Comparison of ENCODE assay signal across 24 cellular contexts in the genomic region with DNA sequence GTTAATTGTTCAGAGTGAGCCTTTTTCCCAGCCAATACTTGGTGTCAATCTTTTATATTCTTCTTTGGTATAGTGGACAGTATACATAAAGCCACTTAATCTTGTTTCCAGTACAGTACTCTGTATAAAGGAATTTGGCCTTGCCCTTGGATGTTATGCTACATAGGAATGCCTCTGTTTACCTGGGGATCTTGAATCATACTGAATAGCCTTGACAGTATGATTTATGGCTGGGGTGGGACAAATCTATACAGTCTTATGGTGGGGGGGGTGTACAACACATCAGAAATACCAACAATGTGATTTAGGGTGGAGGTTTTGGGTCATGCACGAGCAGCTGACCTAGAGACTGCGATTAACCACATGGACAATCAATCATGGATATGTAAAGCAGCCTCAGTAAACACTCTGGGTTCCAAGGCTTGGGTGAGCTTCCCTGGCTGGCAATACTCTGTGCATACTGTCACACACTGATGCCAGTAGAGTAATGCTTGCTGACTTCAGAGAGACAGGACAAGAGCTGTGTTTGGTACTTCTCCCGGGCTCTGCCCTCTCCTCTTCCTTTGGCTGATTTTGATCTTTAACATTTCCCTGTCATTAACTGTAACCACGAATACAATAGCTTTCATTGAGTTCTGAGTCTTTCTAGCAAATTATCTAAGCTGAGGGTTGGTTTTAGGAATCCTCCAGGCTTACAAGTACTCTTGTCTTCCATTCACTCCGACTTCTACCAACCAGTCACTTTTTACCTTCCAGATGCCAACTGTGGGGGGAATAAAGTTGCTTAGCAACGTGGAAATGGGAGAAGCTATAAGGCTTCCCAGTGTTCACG.
"Had no signal": no experiment of that assay in that cellular context is flagged by ENCODE, and none has a peak within 500 bp of the region (broad histone marks: within the 10 kb centered on the region; RNA-seq: fewer than 3 reads in every experiment).

No MANE protein-coding gene starts in this region.

- ATAC-seq: activated CD4-positive, CD25-positive, alpha-beta regulatory T cell treated with anti-CD3 and anti-CD28 coated beads, Interleukin-2, amount 50 U/mL, for 24 hours; activated naive CD4-positive, alpha-beta T cell treated with anti-CD3 and anti-CD28 coated beads, Interleukin-2, amount 50 U/mL, for 72 hours; effector memory CD8-positive, alpha-beta T cell; left lobe of liver; lower lobe of right lung; natural killer cell; psoas muscle had no signal

- H3K27ac ChIP-seq: adrenal gland, esophagus squamous epithelium, lower lobe of right lung, ovary, psoas muscle, right atrium auricular region, stomach, suprapubic skin, tibial nerve, VCaP had no signal

- H3K9me3 Mint-ChIP-seq: activated CD4-positive, alpha-beta memory T cell treated with anti-CD3 and anti-CD28 coated beads, Interleukin-2, amount 10 ng/mL, durations not matched to agents 7 days and 5 days; activated CD4-positive, alpha-beta T cell treated with anti-CD3 and anti-CD28 coated beads, Interleukin-2, amount 10 ng/mL, durations not matched to agents 24 days and 14 days; activated naive CD4-positive, alpha-beta T cell treated with anti-CD3 and anti-CD28 coated beads, Interleukin-2, amount 50 U/mL, for 72 hours; activated T-helper 1 cell treated with anti-CD3 and anti-CD28 coated beads, Interleukin-12 subunit alpha, Interleukin-12 subunit beta, Interleukin-2, Interleukin-4 antibody, amounts not matched to agents 30 ng/mL and 10 ng/mL and 1 ng/mL, durations not matched to agents 14 hours and 24 hours and 36 hours; effector memory CD8-positive, alpha-beta T cell; natural killer cell had no signal

- H3K4me3 Mint-ChIP-seq: activated CD4-positive, alpha-beta memory T cell treated with anti-CD3 and anti-CD28 coated beads, Interleukin-2, amount 10 ng/mL, durations not matched to agents 7 days and 5 days; activated CD4-positive, alpha-beta T cell treated with anti-CD3 and anti-CD28 coated beads, Interleukin-2, amount 10 ng/mL, durations not matched to agents 24 days and 14 days; activated T-helper 1 cell treated with anti-CD3 and anti-CD28 coated beads, Interleukin-12 subunit alpha, Interleukin-12 subunit beta, Interleukin-2, Interleukin-4 antibody, amounts not matched to agents 30 ng/mL and 10 ng/mL and 1 ng/mL, durations not matched to agents 14 hours and 24 hours and 36 hours; effector memory CD8-positive, alpha-beta T cell; natural killer cell had no signal

- H3K27me3 Mint-ChIP-seq: activated CD4-positive, alpha-beta memory T cell treated with anti-CD3 and anti-CD28 coated beads, Interleukin-2, amount 10 ng/mL, durations not matched to agents 7 days and 5 days; activated CD4-positive, alpha-beta T cell treated with anti-CD3 and anti-CD28 coated beads, Interleukin-2, amount 10 ng/mL, durations not matched to agents 24 days and 14 days; effector memory CD8-positive, alpha-beta T cell had no signal

- H3K36me3 ChIP-seq: ovary had no signal

- H3K4me1 Mint-ChIP-seq: activated CD4-positive, alpha-beta memory T cell treated with anti-CD3 and anti-CD28 coated beads, Interleukin-2, amount 10 ng/mL, durations not matched to agents 7 days and 5 days; natural killer cell had no signal

- H3K27ac Mint-ChIP-seq: activated CD4-positive, alpha-beta memory T cell treated with anti-CD3 and anti-CD28 coated beads, Interleukin-2, amount 10 ng/mL, durations not matched to agents 7 days and 5 days; activated CD4-positive, alpha-beta T cell treated with anti-CD3 and anti-CD28 coated beads, Interleukin-2, amount 10 ng/mL, durations not matched to agents 24 days and 14 days; activated naive CD4-positive, alpha-beta T cell treated with anti-CD3 and anti-CD28 coated beads, Interleukin-2, amount 50 U/mL, for 72 hours; activated T-helper 1 cell treated with anti-CD3 and anti-CD28 coated beads, Interleukin-12 subunit alpha, Interleukin-12 subunit beta, Interleukin-2, Interleukin-4 antibody, amounts not matched to agents 30 ng/mL and 10 ng/mL and 1 ng/mL, durations not matched to agents 14 hours and 24 hours and 36 hours; natural killer cell had no signal

- H3K4me1 ChIP-seq: adrenal gland, esophagus squamous epithelium, lower lobe of right lung, psoas muscle, right atrium auricular region, stomach, suprapubic skin, tibial nerve had no signal

- H3K4me3 ChIP-seq: adrenal gland, dorsolateral prefrontal cortex, esophagus squamous epithelium, lower lobe of right lung, ovary, psoas muscle, right atrium auricular region, stomach, suprapubic skin, tibial nerve had no signal

- H3K27me3 ChIP-seq: adrenal gland, dorsolateral prefrontal cortex, esophagus squamous epithelium, ovary, right atrium auricular region, stomach, suprapubic skin, tibial nerve had no signal

- H3K9me3 ChIP-seq: adrenal gland, esophagus squamous epithelium, lower lobe of right lung, ovary, psoas muscle, right atrium auricular region, stomach, suprapubic skin had no signal

- DNase-seq: activated CD4-positive, alpha-beta memory T cell treated with anti-CD3 and anti-CD28 coated beads, Interleukin-2, amount 10 ng/mL, durations not matched to agents 7 days and 5 days; activated CD4-positive, alpha-beta T cell treated with anti-CD3 and anti-CD28 coated beads, Interleukin-2, amount 10 ng/mL, durations not matched to agents 24 days and 14 days; activated gamma-delta T cell treated with Interleukin-2 at 50 U/mL for 16 hours; adrenal gland; central memory CD4-positive, alpha-beta T cell; dorsolateral prefrontal cortex; effector memory CD8-positive, alpha-beta T cell; esophagus squamous epithelium; kidney; lower lobe of right lung; natural killer cell; ovary; psoas muscle; stimulated activated CD4-positive, alpha-beta T cell treated with anti-CD3 and anti-CD28 coated beads, Interleukin-4, amount 100 ng/mL, for 4 hours; stomach; SW 1271 had no signal
